Comparison of ENCODE assay signal across 8 cellular contexts in genomic region chr7:88357794-88358533, GRCh38. TPM values are rescaled to one million over a fixed set of nuclear protein-coding genes. Genes with fewer than 3 reads are reported as not detected.
DNase-seq lines count a peak whose midpoint lies in the region; ATAC-seq, FAIRE-seq and TF ChIP-seq lines count a peak whose summit lies in the region.

No MANE protein-coding gene starts in this region.

- BruUV-seq in HCT116 (replicated peaks; lab: Mats Ljungman, UMichigan) = no TSS peak

- no peaks in the 10 kb centered on the region for H3K4me1 ChIP-seq in HCT116 (ENCODE audit: control insufficient read depth in 1 of 2, insufficient read depth in 2 of 2, low read length in 2 of 2)

- RAD21 ChIA-PET in HCT116 (lab: Charles Lee; ENCODE audit: low non-redundant PET in 1 of 2, low total read pairs in 2 of 2, uncharacterized antibody in 2 of 2, unreplicated experiment in 2 of 2) = interaction anchor here (0.7 to 2.0 kb wide), 4 partner anchors 13 to 1902 kb away, joined by 3 to 18 read pairs (median 6); no protein-coding TSS in a partner anchor

- no peaks in the 10 kb centered on the region for H3K36me3 Mint-ChIP-seq in stimulated activated naive B cell treated with anti-CD40 and anti-IgM and Interleukin-4, amounts not matched to agents 10 μg/mL and 1 μg/mL and 100 μg/mL, for 72 hours

- TF ChIP-seq RAD21 in HCT116 (IDR thresholded peaks at IDR 0.05; ENCODE audit: low read depth) = peak; percentile 65

- H3K9me3 ChIP-seq in HCT116 (ENCODE audit: control insufficient read depth in 1 of 2, insufficient read depth in 1 of 2, low read depth in 1 of 2, low read length in 2 of 2) = peaks cover 0 to 6% of the 10 kb centered on the region in 2 experiments; a peak in 1 of 4 replicates

- H4K20me1 ChIP-seq in HCT116 (ENCODE audit: insufficient read depth) = no peaks in the 10 kb centered on the region

- CTCF ChIA-PET in HCT116 (lab: Charles Lee) = interaction anchor here (1.6 to 7.7 kb wide), 2 partner anchors 12 to 115 kb away, joined by 5 to 63 read pairs; no protein-coding TSS in a partner anchor

- H3K4me3 Mint-ChIP-seq in stimulated activated naive B cell treated with anti-CD40 and anti-IgM and Interleukin-4, amounts not matched to agents 10 μg/mL and 1 μg/mL and 100 μg/mL, for 72 hours = no peak overlapping the region

- no peaks in the 10 kb centered on the region for H3K79me2 ChIP-seq in HCT116 (ENCODE audit: insufficient read depth, low read length)

- no peak overlapping the region for H3K27ac ChIP-seq in HCT116 (ENCODE audit: low read depth, low read length)

- peaks cover 3 to 4% of the 10 kb centered on the region in 2 donors for H3K4me1 Mint-ChIP-seq in stimulated activated naive B cell treated with anti-CD40 and anti-IgM and Interleukin-4, amounts not matched to agents 10 μg/mL and 1 μg/mL and 100 μg/mL, for 72 hours

- H3K27ac Mint-ChIP-seq in stimulated activated naive B cell treated with anti-CD40 and anti-IgM and Interleukin-4, amounts not matched to agents 10 μg/mL and 1 μg/mL and 100 μg/mL, for 72 hours = no peak overlapping the region

- H3K9me3 Mint-ChIP-seq in stimulated activated naive B cell treated with anti-CD40 and anti-IgM and Interleukin-4, amounts not matched to agents 10 μg/mL and 1 μg/mL and 100 μg/mL, for 72 hours = no peaks in the 10 kb centered on the region

- no peak overlapping the region for H3K4me3 ChIP-seq in HCT116 (replicated peaks in 1 of 2; ENCODE audit: low read depth in 1 of 2, low read length in 2 of 2)

- peak overlapping the region; percentile 6; the same call in 1 of the 2 replicates for H3K4me2 ChIP-seq in HCT116 (ENCODE audit: low read length)

- ATAC-seq in HCT116 = peak; percentile 79
- ATAC-seq in stimulated activated naive B cell treated with anti-CD40 and anti-IgM and Interleukin-4, amounts not matched to agents 10 μg/mL and 1 μg/mL and 100 μg/mL, for 72 hours (replicated peaks) = peak; percentile 81 to 89

- POLR2A ChIA-PET in HCT116 (lab: Charles Lee) = no interaction called here

- H3K9ac ChIP-seq in HCT116 (ENCODE audit: low read length) = no peak overlapping the region

- DNase-seq in GM12891 (ENCODE audit: insufficient read length, low spot score) (no peak), HCT116 (ENCODE audit: low read depth, low spot score) (no peak), NCI-H69 (lab: John Stamatoyannopoulos, UW) (peak; percentile 15), erythroblast (lab: John Stamatoyannopoulos, UW) (peak; percentile 12 to 17), NCI-H1105 treated with DMSO at 0.1 percent for 48 hours (lab: John Stamatoyannopoulos, UW) (no peak), EL (no peak)
- no peak for DNase-seq in stimulated activated naive B cell treated with anti-CD40 and anti-IgM and Interleukin-4, amounts not matched to agents 10 μg/mL and 1 μg/mL and 100 μg/mL, for 72 hours
- no peak for DNase-seq in activated CD8-positive, alpha-beta memory T cell treated with anti-CD3 and anti-CD28 coated beads, Interleukin-2, amount 50 U/mL, for 4 hours

- no peaks in the 10 kb centered on the region for H3K36me3 ChIP-seq in HCT116 (ENCODE audit: control insufficient read depth in 1 of 2, insufficient read depth in 2 of 2, low read length in 2 of 2)

- TF ChIP-seq CTCF in HCT116 (IDR thresholded peaks at IDR 0.05 in 2 of 3, conservative IDR thresholded peaks at IDR 0.05 in 1 of 3; ENCODE audit: borderline replicate concordance in 1 of 3, insufficient read depth in 1 of 3, low read depth in 2 of 3, low read length in 2 of 3) = peak; percentile 48 to 55 (median 52); a peak in 5 of 6 replicates

- no peaks in the 10 kb centered on the region for H3K9me2 ChIP-seq in HCT116 (ENCODE audit: insufficient read depth)

- H3K27me3 ChIP-seq in HCT116 (ENCODE audit: insufficient read depth, low read length) = no peaks in the 10 kb centered on the region

- no peak for FAIRE-seq in GM12891 (lab: Jason Lieb, UNC)

- TF ChIP-seq POLR2A in GM12891 (IDR thresholded peaks at IDR 0.05; ENCODE audit: low read depth, low read length) = no peak
- TF ChIP-seq POLR2A in HCT116 (IDR thresholded peaks at IDR 0.05; ENCODE audit: borderline replicate concordance, extremely low read depth, insufficient read depth, insufficient read length) = no peak
- TF ChIP-seq POLR2A in erythroblast (IDR thresholded peaks at IDR 0.05; ENCODE audit: low read length) = no peak

- intact Hi-C loops in HCT116 (cut with micrococcal nuclease) = loop anchor here (1.0 to 10.0 kb wide), 2 partner anchors 115 to 563 kb away; no protein-coding TSS in a partner anchor

- peaks cover 0 to 4% of the 10 kb centered on the region in 2 donors for H3K27me3 Mint-ChIP-seq in stimulated activated naive B cell treated with anti-CD40 and anti-IgM and Interleukin-4, amounts not matched to agents 10 μg/mL and 1 μg/mL and 100 μg/mL, for 72 hours

- no peak overlapping the region for H2AFZ ChIP-seq in HCT116 (ENCODE audit: low read depth, low read length, poor library complexity, severe bottlenecking)

TF ChIP-seq in GM12891, 5 proteins besides CTCF, POLR2A, EP300 and RAD21:
- TF ChIP-seq PAX5 (IDR thresholded peaks at IDR 0.05; ENCODE audit: insufficient read depth, low read length, severe bottlenecking) (no peak), SPI1 (IDR thresholded peaks at IDR 0.05; ENCODE audit: low read depth, low read length) (peak; percentile 62; the same call in 1 of the 2 replicates), TAF1 (IDR thresholded peaks at IDR 0.05; ENCODE audit: low read depth, low read length) (no peak), POLR2AphosphoS5 (IDR thresholded peaks at IDR 0.05; ENCODE audit: low read depth, low read length) (no peak)
TF ChIP-seq in GM12891: peak in this region for 1.

TF ChIP-seq in HCT116, 20 proteins besides CTCF, POLR2A, EP300 and RAD21:
- TF ChIP-seq EZH2 (IDR thresholded peaks at IDR 0.05) (no peak), FOSL1 (IDR thresholded peaks at IDR 0.05; ENCODE audit: low read depth) (no peak), SIN3A (IDR thresholded peaks at IDR 0.05; ENCODE audit: low read depth) (no peak), ZNF274 (IDR thresholded peaks at IDR 0.05; ENCODE audit: low read depth, low read length) (no peak), ELF1 (IDR thresholded peaks at IDR 0.05; ENCODE audit: borderline replicate concordance, low read depth) (no peak), YY1 (IDR thresholded peaks at IDR 0.05; ENCODE audit: extremely low read depth, insufficient replicate concordance, low read depth, low read length) (no peak), EZH2phosphoT487 (IDR thresholded peaks at IDR 0.05; ENCODE audit: borderline replicate concordance) (no peak), JUND (IDR thresholded peaks at IDR 0.05) (no peak), SP1 (IDR thresholded peaks at IDR 0.05; ENCODE audit: low read depth) (no peak), EGR1 (IDR thresholded peaks at IDR 0.05; ENCODE audit: low read depth) (no peak)

RNA-seq across cellular contexts. Expression of gene STEAP4, which starts 51.3 kb away (rescaled TPM):
- polyA plus RNA-seq in GM12891 (2012; ENCODE audit: low read depth, missing spikeins) = not detected
- total RNA-seq in HCT116 (2021; ENCODE audit: unreplicated experiment) = 0.15 TPM
- 0.01 and 0.04 TPM in 2 replicates for polyA plus RNA-seq in HCT116 (2012)

Comparison
In these comparisons a context has a peak if more than half of its experiments do, and no peak if none do; other contexts are left out.
1. DNase-seq: peak in NCI-H69 (single experiment) and erythroblast (2 of 2); none in GM12891 (single experiment), HCT116 (single experiment), stimulated activated naive B cell treated with anti-CD40 and anti-IgM and Interleukin-4, amounts not matched to agents 10 μg/mL and 1 μg/mL and 100 μg/mL, for 72 hours (single experiment), activated CD8-positive, alpha-beta memory T cell treated with anti-CD3 and anti-CD28 coated beads, Interleukin-2, amount 50 U/mL, for 4 hours (single experiment), NCI-H1105 treated with DMSO at 0.1 percent for 48 hours (single experiment) and EL (single experiment).